In the genomic region with DNA sequence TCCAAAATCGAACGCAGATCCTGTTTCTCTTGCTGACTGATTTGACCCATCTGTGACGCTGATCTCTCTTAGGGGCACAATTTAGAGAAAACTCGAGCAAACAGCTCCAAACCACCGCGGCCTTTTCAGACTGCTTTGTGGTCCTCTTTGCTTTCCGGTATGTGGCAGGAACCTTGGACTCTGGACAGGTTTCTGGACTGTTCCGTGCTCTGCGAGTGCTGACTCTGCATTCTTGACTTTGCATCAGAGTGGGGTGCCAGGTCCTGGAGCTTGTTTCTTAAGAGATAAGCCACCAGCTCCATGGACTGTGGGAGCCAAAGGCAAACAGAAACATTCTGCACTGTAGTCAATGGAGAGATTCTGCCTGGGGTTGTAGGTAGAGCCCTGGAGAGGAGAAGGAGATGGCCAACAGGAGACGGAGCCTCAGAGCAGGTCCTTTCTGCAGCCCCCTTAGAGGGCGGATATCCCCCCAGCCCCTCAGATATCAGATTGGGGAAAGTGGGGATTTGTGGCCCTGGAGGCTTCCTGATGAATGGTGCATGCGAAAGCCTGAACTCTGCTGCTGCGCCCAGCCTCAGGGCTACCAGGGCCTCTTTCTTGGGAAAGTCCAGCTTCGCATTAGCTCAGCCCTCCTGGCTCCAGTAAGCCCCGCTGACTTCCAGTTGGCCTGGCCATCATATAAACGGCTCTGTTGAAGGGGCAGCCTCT, we compare ENCODE assay signal across 22 cellular contexts.
A peak's percentile ranks its signal among the peaks of the same experiment; 100 is the strongest.
DNase-seq lines count a peak whose midpoint lies in the region; ATAC-seq and TF ChIP-seq lines count a peak whose summit lies in the region.
"Had no signal": no experiment of that assay in that cellular context is flagged by ENCODE, and none has a peak within 500 bp of the region (broad histone marks: within the 10 kb centered on the region; RNA-seq: fewer than 3 reads in every experiment).

No MANE protein-coding gene starts in this region.

- intact Hi-C loops in body of pancreas (cut with DNase I) = loop anchor here (10.0 kb wide), 1 partner anchor 127 kb away; no protein-coding TSS in a partner anchor

- 70 to 93% methylated on average over 11 to 16 of the region's 16 CpGs for WGBS in body of pancreas, 2 donors
- 81% methylated on average over 16 of the region's 16 CpGs for WGBS in hepatocyte (ENCODE audit: low lambda C conversion rate, missing lambda C conversion rate)
- WGBS in mesendoderm (ENCODE audit: extremely low coverage, insufficient coverage, low lambda C conversion rate) = no CpG with 5 or more reads among the region's 16 CpGs

- H4K8ac ChIP-seq in mesendoderm (ENCODE audit: low read depth, low read length) = no peak overlapping the region

- no peaks in the 10 kb centered on the region for H3K27me3 Mint-ChIP-seq in effector memory CD8-positive, alpha-beta T cell
- H3K27me3 Mint-ChIP-seq: activated CD4-positive, alpha-beta T cell treated with anti-CD3 and anti-CD28 coated beads, Interleukin-2, amount 10 ng/mL, durations not matched to agents 24 days and 14 days; T-cell had no signal

- H3K4me2 ChIP-seq in hepatocyte = no peak overlapping the region
- no peak overlapping the region for H3K4me2 ChIP-seq in mesendoderm (ENCODE audit: low read length)

- H2BK15ac ChIP-seq in mesendoderm (replicated peaks; ENCODE audit: low read depth) = no peak overlapping the region

- H3K23ac ChIP-seq in mesendoderm (ENCODE audit: low read length) = no peak overlapping the region

- no peaks in the 10 kb centered on the region for H3K36me3 Mint-ChIP-seq in effector memory CD8-positive, alpha-beta T cell (ENCODE audit: insufficient read depth)

- no peak overlapping the region for H3K4me3 Mint-ChIP-seq in effector memory CD8-positive, alpha-beta T cell
- H3K4me3 Mint-ChIP-seq: activated CD4-positive, alpha-beta T cell treated with anti-CD3 and anti-CD28 coated beads, Interleukin-2, amount 10 ng/mL, durations not matched to agents 24 days and 14 days; H9; stimulated activated effector memory CD8-positive, alpha-beta T cell treated with anti-CD3 and anti-CD28 coated beads, Interleukin-12 subunit alpha, Interleukin-12 subunit beta, amount 100 ng/mL, for 72 hours; T-cell had no signal

- H3K4me1 ChIP-seq in body of pancreas = peaks cover 20% of the 10 kb centered on the region
- no peaks in the 10 kb centered on the region for H3K4me1 ChIP-seq in hepatocyte (ENCODE audit: insufficient read depth)
- no peaks in the 10 kb centered on the region for H3K4me1 ChIP-seq in mesendoderm (ENCODE audit: control insufficient read depth, low read depth, low read length)

- H2AFZ ChIP-seq in hepatocyte = no peak overlapping the region

- no peaks in the 10 kb centered on the region for H3K9me2 ChIP-seq in hepatocyte (replicated peaks; ENCODE audit: insufficient read depth)

- H2BK5ac ChIP-seq in mesendoderm (ENCODE audit: low read length) = no peak overlapping the region

- H4K5ac ChIP-seq in mesendoderm (ENCODE audit: low read length) = no peak overlapping the region

- H3K27ac ChIP-seq in body of pancreas = no peak overlapping the region
- H3K27ac ChIP-seq in hepatocyte = peak overlapping the region; percentile 9
- H3K27ac ChIP-seq in mesendoderm (ENCODE audit: low read depth, low read length) = no peak overlapping the region

- H3K36me3 ChIP-seq in body of pancreas (replicated peaks in 1 of 2; ENCODE audit: insufficient read depth in 1 of 2, low read depth in 2 of 2) (no peaks in the 10 kb centered on the region), hepatocyte (replicated peaks; ENCODE audit: insufficient read depth, low read depth) (no peaks in the 10 kb centered on the region), mesendoderm (ENCODE audit: control insufficient read depth, insufficient read depth, low read length) (no peaks in the 10 kb centered on the region)

- no peak overlapping the region for H3K56ac ChIP-seq in mesendoderm (ENCODE audit: low read length)

- no peak overlapping the region for H3K18ac ChIP-seq in mesendoderm (ENCODE audit: low read length)

- H3K4me1 Mint-ChIP-seq in effector memory CD8-positive, alpha-beta T cell (ENCODE audit: low read depth in 2 of 2) = peaks cover 2 to 3% of the 10 kb centered on the region in 2 donors

- DNase-seq in AG10803 (ENCODE audit: low read depth) (peak; percentile 38), body of pancreas (peak in 2 of 4 donors; percentile 26 to 40), hepatocyte (ENCODE audit: low spot score) (peak; percentile 57), renal cortical epithelial cell (ENCODE audit: low read depth) (peak; percentile 50), mesendoderm (no peak)
- no peak for DNase-seq in effector memory CD8-positive, alpha-beta T cell
- no peak for DNase-seq in stimulated activated CD4-positive, alpha-beta T cell treated with anti-CD3 and anti-CD28 coated beads, Interleukin-4, amount 100 ng/mL, for 4 hours
- DNase-seq: activated CD4-positive, alpha-beta T cell treated with anti-CD3 and anti-CD28 coated beads, Interleukin-2, amount 10 ng/mL, durations not matched to agents 24 days and 14 days; activated effector memory CD4-positive, alpha-beta T cell treated with Interleukin-2 at 50 U/mL for 16 hours; dermis blood vessel endothelial cell; DND-41; glutamatergic neuron; H9; NCI-H187; NCI-H226; NCI-H82; occipital lobe; PC-3; SIG-M5; T-cell had no signal

- H3K27me3 ChIP-seq in body of pancreas = no peaks in the 10 kb centered on the region
- no peaks in the 10 kb centered on the region for H3K27me3 ChIP-seq in hepatocyte
- no peaks in the 10 kb centered on the region for H3K27me3 ChIP-seq in mesendoderm (ENCODE audit: insufficient read depth, low read length, poor library complexity)

- TF ChIP-seq CTCF in AG10803 (conservative IDR thresholded peaks at IDR 0.05; ENCODE audit: low read length) = no peak
- no peak for TF ChIP-seq CTCF in body of pancreas (IDR thresholded peaks at IDR 0.05)
- TF ChIP-seq CTCF in hepatocyte (IDR thresholded peaks at IDR 0.05; ENCODE audit: poor library complexity) = no peak

- H3K9ac ChIP-seq in mesendoderm (ENCODE audit: low read length) = no peak overlapping the region

- H3K4me3 ChIP-seq in AG10803 (ENCODE audit: low read length) (no peak overlapping the region), body of pancreas (no peak overlapping the region), hepatocyte (no peak overlapping the region), mesendoderm (ENCODE audit: low read length) (no peak overlapping the region)

- no peaks in the 10 kb centered on the region for H4K20me1 ChIP-seq in hepatocyte (ENCODE audit: insufficient read depth, poor library complexity, severe bottlenecking)

- no peaks in the 10 kb centered on the region for H3K9me3 Mint-ChIP-seq in effector memory CD8-positive, alpha-beta T cell

- no peaks in the 10 kb centered on the region for H3K79me2 ChIP-seq in hepatocyte
- H3K79me2 ChIP-seq in mesendoderm (ENCODE audit: control insufficient read depth, insufficient read depth, low read length) = no peaks in the 10 kb centered on the region

- no peak overlapping the region for H2BK120ac ChIP-seq in mesendoderm (ENCODE audit: low read depth, low read length)

- H3K9me3 ChIP-seq in body of pancreas = no peaks in the 10 kb centered on the region
- no peaks in the 10 kb centered on the region for H3K9me3 ChIP-seq in hepatocyte (ENCODE audit: low read depth)

- TF ChIP-seq POLR2A in body of pancreas (IDR thresholded peaks at IDR 0.05) = no peak

- no peaks in the 10 kb centered on the region for H3K79me1 ChIP-seq in mesendoderm (ENCODE audit: low read length)

- no peak overlapping the region for H2AK5ac ChIP-seq in mesendoderm (ENCODE audit: low read length)

- no peak overlapping the region for H3K27ac Mint-ChIP-seq in effector memory CD8-positive, alpha-beta T cell
- H3K27ac Mint-ChIP-seq: activated CD4-positive, alpha-beta T cell treated with anti-CD3 and anti-CD28 coated beads, Interleukin-2, amount 10 ng/mL, durations not matched to agents 24 days and 14 days; H9; stimulated activated effector memory CD8-positive, alpha-beta T cell treated with anti-CD3 and anti-CD28 coated beads, Interleukin-12 subunit alpha, Interleukin-12 subunit beta, amount 100 ng/mL, for 72 hours; T-cell had no signal

- H3K4ac ChIP-seq in mesendoderm (ENCODE audit: low read depth, low read length) = no peak overlapping the region

- ATAC-seq in body of pancreas (peak; percentile 39), HG03045 (IDR thresholded peaks at IDR 0.05; ENCODE audit: unreplicated experiment) (no peak)
- no peak for ATAC-seq in effector memory CD8-positive, alpha-beta T cell (replicated peaks)
- ATAC-seq: PC-3; stimulated activated effector memory CD8-positive, alpha-beta T cell treated with anti-CD3 and anti-CD28 coated beads, Interleukin-12 subunit alpha, Interleukin-12 subunit beta, amount 100 ng/mL, for 72 hours; T-cell had no signal

Comparison
In these comparisons a context has a peak if more than half of its experiments do, and no peak if none do; other contexts are left out.
1. DNase-seq: peak in AG10803 (single experiment), hepatocyte (single experiment) and renal cortical epithelial cell (single experiment); none in effector memory CD8-positive, alpha-beta T cell (0 of 3), stimulated activated CD4-positive, alpha-beta T cell treated with anti-CD3 and anti-CD28 coated beads, Interleukin-4, amount 100 ng/mL, for 4 hours (0 of 2) and mesendoderm (single experiment).